In genomic region chr9:137139468-137140150, GRCh38 we compare ENCODE assay signal across 14 cellular contexts. TPM values are rescaled to one million over a fixed set of nuclear protein-coding genes. Genes with fewer than 3 reads are reported as not detected.
DNase-seq lines count a peak whose midpoint lies in the region.
"Had no signal": no experiment of that assay in that cellular context is flagged by ENCODE, and none has a peak within 500 bp of the region (broad histone marks: within the 10 kb centered on the region; RNA-seq: fewer than 3 reads in every experiment).

No MANE protein-coding gene starts in this region.

- H3K27ac ChIP-seq in cingulate gyrus (ENCODE audit: low read depth, low read length), result peak overlapping the region; percentile 76

- no peaks in the 10 kb centered on the region for H3K36me3 ChIP-seq in skeletal muscle satellite cell (ENCODE audit: insufficient read depth, low read length)

- H3K9me3 ChIP-seq in skeletal muscle satellite cell (replicated peaks; ENCODE audit: low read length), result no peaks in the 10 kb centered on the region

- no peak overlapping the region for H3K9ac ChIP-seq in skeletal muscle satellite cell (ENCODE audit: low read depth, low read length)

- peak overlapping the region; percentile 64 for H3K4me2 ChIP-seq in skeletal muscle satellite cell (ENCODE audit: low read length)

- H3K4me3 ChIP-seq in skeletal muscle satellite cell (ENCODE audit: low read length), result no peak overlapping the region

- DNase-seq in NCI-H2227 (lab: John Stamatoyannopoulos, UW; ENCODE audit: unreplicated experiment), result peak; percentile 22
- DNase-seq in NCI-H2227 treated with DMSO at 0.1 percent for 48 hours (lab: John Stamatoyannopoulos, UW), result no peak
- DNase-seq in NCI-H187 treated with DMSO at 0.1 percent for 48 hours (lab: John Stamatoyannopoulos, UW), result no peak
- DNase-seq in activated CD4-positive, alpha-beta T cell treated with anti-CD3 and anti-CD28 coated beads for 4 hours, result no peak
- DNase-seq: KG1, left colon, NCI-H1092 treated with DMSO at 0.1 percent for 48 hours had no signal

- H3K27me3 ChIP-seq in skeletal muscle satellite cell (ENCODE audit: control insufficient read depth, insufficient read depth, low read length), result peaks cover 75% of the 10 kb centered on the region

- H3K4me1 ChIP-seq in skeletal muscle satellite cell (ENCODE audit: control insufficient read depth, insufficient read depth, low read length), result peaks cover 5% of the 10 kb centered on the region

RNA-seq across cellular contexts. Expression of gene GRIN1, which starts 0.7 kb away (rescaled TPM):
- total RNA-seq in skeletal muscle satellite cell (2012; rRNA removed), result under 0.01 TPM in 1 of 2 replicates, not detected in the other
- total RNA-seq: CD4-positive, CD25-positive, alpha-beta regulatory T cell had no signal

RNA-seq across cellular contexts. Expression of gene DPP7, which starts 25.1 kb away (rescaled TPM):
- 62.6 and 70.3 TPM in 2 replicates for total RNA-seq in skeletal muscle satellite cell (2012; rRNA removed)

RNA-seq across cellular contexts. Expression of gene LRRC26, which starts 30.2 kb away (rescaled TPM):
- total RNA-seq in skeletal muscle satellite cell (2012; rRNA removed), result not detected in 2 replicates
- total RNA-seq: CD4-positive, CD25-positive, alpha-beta regulatory T cell; ureter had no signal

RNA-seq across cellular contexts. Expression of gene TMEM210, which starts 32.2 kb away (rescaled TPM):
- total RNA-seq in skeletal muscle satellite cell (2012; rRNA removed), result not detected in 2 replicates
- total RNA-seq: bronchial epithelial cell; CD4-positive, CD25-positive, alpha-beta regulatory T cell; progenitor cell of endocrine pancreas; SK-MEL-5; ureter had no signal

RNA-seq across cellular contexts. Expression of gene ANAPC2, which starts 48.8 kb away (rescaled TPM):
- total RNA-seq in skeletal muscle satellite cell (2012; rRNA removed), result 17.5 and 21.5 TPM in 2 replicates
